Comparison of ENCODE assay signal across 7 cellular contexts in genomic region chr10:116607336-116607735, GRCh38. TPM values are rescaled to one million over a fixed set of nuclear protein-coding genes. Genes with fewer than 3 reads are reported as not detected.
"Had no signal": no experiment of that assay in that cellular context is flagged by ENCODE, and none has a peak within 500 bp of the region (broad histone marks: within the 10 kb centered on the region; RNA-seq: fewer than 3 reads in every experiment).

No MANE protein-coding gene starts in this region.

- H3K4me2 ChIP-seq: GM23338 had no signal

- H3K36me3 ChIP-seq: HAP-1 had no signal

- H3K9me3 ChIP-seq: HAP-1 had no signal

- DNase-seq: IMR-90 had no signal

- H2AFZ ChIP-seq: GM23338 had no signal

- ATAC-seq: GM23338, HCT116, K562 had no signal

- H3K4me3 ChIP-seq: GM23338, HAP-1, K562 had no signal

- H3K27ac Mint-ChIP-seq: GM23338 had no signal

- H3K4me3 Mint-ChIP-seq: GM23338 had no signal

RNA-seq across cellular contexts. Expression of gene PNLIPRP2, which starts 13.4 kb away (rescaled TPM):
- total RNA-seq: GM23338, H1, HT-29, IMR-90 had no signal
- polyA plus RNA-seq: IMR-90, K562 had no signal

RNA-seq across cellular contexts. Expression of gene PNLIPRP1, which starts 16.6 kb away (rescaled TPM):
- total RNA-seq: GM23338, H1, HT-29, IMR-90 had no signal
- polyA plus RNA-seq: H1, IMR-90, K562 had no signal
